ENCODE assay signal across 2 cellular contexts in the genomic region with DNA sequence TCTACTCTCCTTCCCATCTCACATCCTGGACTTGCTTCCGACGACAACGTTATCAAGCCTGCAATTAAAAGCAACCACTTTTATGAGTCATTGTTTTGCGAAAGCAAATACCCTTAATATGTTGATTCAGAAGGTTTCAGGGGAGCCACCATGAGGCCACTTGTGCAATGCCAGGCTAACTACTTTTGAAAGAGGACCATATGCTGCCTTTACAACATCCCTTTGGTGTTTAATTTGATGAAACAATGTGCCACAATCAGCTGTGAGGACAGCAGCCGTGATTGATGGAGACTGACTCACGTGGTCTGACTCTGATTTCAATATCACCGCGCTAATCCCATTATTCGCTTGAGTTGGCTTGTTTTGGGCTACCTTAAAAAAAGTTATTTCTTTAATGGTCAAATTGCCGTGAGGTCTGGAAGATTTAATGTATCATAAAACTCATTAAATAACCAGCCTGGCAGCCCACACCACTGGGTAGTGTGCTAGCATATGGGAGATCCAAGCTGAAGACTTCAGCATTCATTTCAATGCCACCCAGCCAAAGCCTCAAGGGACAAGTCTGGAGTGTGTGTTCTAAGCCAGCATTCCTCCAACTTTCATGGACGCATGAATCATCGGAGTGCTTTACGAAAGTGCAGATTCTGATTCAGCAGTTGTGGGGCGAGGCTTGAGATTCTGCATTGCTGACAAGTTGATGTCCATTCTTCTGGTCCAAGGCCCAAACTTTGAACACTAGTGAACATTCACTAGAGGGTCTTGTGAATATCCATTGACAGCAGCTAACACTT.
TF ChIP-seq lines count a peak whose summit lies in the region.

No MANE protein-coding gene starts in this region.

TF ChIP-seq in K562, 482 proteins besides CTCF, POLR2A, EP300 and RAD21 (continued from another document):
- TF ChIP-seq, protein P1, sequence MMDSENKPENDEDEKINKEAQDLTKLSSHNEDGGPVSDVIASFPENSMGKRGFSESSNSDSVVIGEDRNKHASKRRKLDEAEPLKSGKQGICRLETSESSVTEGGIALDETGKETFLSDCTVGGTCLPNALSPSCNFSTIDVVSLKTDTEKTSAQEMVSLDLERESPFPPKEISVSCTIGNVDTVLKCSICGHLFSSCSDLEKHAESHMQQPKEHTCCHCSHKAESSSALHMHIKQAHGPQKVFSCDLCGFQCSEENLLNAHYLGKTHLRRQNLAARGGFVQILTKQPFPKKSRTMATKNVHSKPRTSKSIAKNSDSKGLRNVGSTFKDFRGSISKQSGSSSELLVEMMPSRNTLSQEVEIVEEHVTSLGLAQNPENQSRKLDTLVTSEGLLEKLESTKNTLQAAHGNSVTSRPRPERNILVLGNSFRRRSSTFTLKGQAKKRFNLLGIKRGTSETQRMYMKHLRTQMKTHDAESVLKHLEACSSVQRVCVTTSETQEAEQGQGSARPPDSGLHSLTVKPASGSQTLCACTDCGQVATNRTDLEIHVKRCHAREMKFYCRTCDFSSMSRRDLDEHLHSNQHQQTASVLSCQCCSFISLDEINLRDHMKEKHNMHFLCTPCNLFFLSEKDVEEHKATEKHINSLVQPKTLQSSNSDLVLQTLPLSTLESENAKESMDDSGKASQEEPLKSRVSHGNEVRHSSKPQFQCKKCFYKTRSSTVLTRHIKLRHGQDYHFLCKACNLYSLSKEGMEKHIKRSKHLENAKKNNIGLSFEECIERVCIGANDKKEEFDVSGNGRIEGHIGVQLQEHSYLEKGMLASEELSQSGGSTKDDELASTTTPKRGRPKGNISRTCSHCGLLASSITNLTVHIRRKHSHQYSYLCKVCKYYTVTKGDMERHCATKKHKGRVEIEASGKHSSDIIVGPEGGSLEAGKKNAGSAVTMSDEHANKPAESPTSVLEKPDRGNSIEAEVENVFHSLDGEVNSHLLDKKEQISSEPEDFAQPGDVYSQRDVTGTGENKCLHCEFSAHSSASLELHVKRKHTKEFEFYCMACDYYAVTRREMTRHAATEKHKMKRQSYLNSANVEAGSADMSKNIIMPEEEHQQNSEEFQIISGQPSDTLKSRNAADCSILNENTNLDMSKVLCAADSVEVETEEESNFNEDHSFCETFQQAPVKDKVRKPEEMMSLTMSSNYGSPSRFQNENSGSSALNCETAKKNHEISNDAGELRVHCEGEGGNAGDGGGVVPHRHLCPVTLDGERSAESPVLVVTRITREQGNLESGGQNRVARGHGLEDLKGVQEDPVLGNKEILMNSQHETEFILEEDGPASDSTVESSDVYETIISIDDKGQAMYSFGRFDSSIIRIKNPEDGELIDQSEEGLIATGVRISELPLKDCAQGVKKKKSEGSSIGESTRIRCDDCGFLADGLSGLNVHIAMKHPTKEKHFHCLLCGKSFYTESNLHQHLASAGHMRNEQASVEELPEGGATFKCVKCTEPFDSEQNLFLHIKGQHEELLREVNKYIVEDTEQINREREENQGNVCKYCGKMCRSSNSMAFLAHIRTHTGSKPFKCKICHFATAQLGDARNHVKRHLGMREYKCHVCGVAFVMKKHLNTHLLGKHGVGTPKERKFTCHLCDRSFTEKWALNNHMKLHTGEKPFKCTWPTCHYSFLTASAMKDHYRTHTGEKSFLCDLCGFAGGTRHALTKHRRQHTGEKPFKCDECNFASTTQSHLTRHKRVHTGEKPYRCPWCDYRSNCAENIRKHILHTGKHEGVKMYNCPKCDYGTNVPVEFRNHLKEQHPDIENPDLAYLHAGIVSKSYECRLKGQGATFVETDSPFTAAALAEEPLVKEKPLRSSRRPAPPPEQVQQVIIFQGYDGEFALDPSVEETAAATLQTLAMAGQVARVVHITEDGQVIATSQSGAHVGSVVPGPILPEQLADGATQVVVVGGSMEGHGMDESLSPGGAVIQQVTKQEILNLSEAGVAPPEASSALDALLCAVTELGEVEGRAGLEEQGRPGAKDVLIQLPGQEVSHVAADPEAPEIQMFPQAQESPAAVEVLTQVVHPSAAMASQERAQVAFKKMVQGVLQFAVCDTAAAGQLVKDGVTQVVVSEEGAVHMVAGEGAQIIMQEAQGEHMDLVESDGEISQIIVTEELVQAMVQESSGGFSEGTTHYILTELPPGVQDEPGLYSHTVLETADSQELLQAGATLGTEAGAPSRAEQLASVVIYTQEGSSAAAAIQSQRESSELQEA (IDR thresholded peaks at IDR 0.05; ENCODE audit: low read depth), result no peak

TF ChIP-seq in GM23338, 12 proteins besides CTCF, POLR2A, EP300 and RAD21 (continued from another document):
- TF ChIP-seq, protein P2, sequence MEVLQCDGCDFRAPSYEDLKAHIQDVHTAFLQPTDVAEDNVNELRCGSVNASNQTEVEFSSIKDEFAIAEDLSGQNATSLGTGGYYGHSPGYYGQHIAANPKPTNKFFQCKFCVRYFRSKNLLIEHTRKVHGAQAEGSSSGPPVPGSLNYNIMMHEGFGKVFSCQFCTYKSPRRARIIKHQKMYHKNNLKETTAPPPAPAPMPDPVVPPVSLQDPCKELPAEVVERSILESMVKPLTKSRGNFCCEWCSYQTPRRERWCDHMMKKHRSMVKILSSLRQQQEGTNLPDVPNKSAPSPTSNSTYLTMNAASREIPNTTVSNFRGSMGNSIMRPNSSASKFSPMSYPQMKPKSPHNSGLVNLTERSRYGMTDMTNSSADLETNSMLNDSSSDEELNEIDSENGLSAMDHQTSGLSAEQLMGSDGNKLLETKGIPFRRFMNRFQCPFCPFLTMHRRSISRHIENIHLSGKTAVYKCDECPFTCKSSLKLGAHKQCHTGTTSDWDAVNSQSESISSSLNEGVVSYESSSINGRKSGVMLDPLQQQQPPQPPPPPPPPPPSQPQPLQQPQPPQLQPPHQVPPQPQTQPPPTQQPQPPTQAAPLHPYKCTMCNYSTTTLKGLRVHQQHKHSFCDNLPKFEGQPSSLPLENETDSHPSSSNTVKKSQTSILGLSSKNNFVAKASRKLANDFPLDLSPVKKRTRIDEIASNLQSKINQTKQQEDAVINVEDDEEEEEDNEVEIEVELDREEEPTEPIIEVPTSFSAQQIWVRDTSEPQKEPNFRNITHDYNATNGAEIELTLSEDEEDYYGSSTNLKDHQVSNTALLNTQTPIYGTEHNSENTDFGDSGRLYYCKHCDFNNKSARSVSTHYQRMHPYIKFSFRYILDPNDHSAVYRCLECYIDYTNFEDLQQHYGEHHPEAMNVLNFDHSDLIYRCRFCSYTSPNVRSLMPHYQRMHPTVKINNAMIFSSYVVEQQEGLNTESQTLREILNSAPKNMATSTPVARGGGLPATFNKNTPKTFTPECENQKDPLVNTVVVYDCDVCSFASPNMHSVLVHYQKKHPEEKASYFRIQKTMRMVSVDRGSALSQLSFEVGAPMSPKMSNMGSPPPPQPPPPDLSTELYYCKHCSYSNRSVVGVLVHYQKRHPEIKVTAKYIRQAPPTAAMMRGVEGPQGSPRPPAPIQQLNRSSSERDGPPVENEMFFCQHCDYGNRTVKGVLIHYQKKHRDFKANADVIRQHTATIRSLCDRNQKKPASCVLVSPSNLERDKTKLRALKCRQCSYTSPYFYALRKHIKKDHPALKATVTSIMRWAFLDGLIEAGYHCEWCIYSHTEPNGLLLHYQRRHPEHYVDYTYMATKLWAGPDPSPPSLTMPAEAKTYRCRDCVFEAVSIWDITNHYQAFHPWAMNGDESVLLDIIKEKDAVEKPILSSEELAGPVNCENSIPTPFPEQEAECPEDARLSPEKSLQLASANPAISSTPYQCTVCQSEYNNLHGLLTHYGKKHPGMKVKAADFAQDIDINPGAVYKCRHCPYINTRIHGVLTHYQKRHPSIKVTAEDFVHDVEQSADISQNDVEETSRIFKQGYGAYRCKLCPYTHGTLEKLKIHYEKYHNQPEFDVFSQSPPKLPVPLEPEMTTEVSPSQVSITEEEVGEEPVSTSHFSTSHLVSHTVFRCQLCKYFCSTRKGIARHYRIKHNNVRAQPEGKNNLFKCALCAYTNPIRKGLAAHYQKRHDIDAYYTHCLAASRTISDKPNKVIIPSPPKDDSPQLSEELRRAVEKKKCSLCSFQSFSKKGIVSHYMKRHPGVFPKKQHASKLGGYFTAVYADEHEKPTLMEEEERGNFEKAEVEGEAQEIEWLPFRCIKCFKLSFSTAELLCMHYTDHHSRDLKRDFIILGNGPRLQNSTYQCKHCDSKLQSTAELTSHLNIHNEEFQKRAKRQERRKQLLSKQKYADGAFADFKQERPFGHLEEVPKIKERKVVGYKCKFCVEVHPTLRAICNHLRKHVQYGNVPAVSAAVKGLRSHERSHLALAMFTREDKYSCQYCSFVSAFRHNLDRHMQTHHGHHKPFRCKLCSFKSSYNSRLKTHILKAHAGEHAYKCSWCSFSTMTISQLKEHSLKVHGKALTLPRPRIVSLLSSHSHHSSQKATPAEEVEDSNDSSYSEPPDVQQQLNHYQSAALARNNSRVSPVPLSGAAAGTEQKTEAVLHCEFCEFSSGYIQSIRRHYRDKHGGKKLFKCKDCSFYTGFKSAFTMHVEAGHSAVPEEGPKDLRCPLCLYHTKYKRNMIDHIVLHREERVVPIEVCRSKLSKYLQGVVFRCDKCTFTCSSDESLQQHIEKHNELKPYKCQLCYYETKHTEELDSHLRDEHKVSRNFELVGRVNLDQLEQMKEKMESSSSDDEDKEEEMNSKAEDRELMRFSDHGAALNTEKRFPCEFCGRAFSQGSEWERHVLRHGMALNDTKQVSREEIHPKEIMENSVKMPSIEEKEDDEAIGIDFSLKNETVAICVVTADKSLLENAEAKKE (CRISPR knock-in tag; IDR thresholded peaks at IDR 0.05), result no peak
- TF ChIP-seq ZNF331 (CRISPR knock-in tag; IDR thresholded peaks at IDR 0.05; ENCODE audit: low read depth) (no peak), JUNB (IDR thresholded peaks at IDR 0.05; ENCODE audit: unreplicated experiment) (no peak), STAT1 (IDR thresholded peaks at IDR 0.05; ENCODE audit: unreplicated experiment) (no peak), NANOG (IDR thresholded peaks at IDR 0.05; ENCODE audit: borderline replicate concordance) (no peak), ZNF114 (CRISPR knock-in tag; IDR thresholded peaks at IDR 0.05) (no peak), POLR2AphosphoS5 (IDR thresholded peaks at IDR 0.05; ENCODE audit: low read depth) (no peak), EZH2 (IDR thresholded peaks at IDR 0.05; ENCODE audit: low read depth, unreplicated experiment) (no peak)
- TF ChIP-seq, protein P3, sequence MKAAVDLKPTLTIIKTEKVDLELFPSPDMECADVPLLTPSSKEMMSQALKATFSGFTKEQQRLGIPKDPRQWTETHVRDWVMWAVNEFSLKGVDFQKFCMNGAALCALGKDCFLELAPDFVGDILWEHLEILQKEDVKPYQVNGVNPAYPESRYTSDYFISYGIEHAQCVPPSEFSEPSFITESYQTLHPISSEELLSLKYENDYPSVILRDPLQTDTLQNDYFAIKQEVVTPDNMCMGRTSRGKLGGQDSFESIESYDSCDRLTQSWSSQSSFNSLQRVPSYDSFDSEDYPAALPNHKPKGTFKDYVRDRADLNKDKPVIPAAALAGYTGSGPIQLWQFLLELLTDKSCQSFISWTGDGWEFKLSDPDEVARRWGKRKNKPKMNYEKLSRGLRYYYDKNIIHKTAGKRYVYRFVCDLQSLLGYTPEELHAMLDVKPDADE (IDR thresholded peaks at IDR 0.05), result no peak
- TF ChIP-seq, protein P4, sequence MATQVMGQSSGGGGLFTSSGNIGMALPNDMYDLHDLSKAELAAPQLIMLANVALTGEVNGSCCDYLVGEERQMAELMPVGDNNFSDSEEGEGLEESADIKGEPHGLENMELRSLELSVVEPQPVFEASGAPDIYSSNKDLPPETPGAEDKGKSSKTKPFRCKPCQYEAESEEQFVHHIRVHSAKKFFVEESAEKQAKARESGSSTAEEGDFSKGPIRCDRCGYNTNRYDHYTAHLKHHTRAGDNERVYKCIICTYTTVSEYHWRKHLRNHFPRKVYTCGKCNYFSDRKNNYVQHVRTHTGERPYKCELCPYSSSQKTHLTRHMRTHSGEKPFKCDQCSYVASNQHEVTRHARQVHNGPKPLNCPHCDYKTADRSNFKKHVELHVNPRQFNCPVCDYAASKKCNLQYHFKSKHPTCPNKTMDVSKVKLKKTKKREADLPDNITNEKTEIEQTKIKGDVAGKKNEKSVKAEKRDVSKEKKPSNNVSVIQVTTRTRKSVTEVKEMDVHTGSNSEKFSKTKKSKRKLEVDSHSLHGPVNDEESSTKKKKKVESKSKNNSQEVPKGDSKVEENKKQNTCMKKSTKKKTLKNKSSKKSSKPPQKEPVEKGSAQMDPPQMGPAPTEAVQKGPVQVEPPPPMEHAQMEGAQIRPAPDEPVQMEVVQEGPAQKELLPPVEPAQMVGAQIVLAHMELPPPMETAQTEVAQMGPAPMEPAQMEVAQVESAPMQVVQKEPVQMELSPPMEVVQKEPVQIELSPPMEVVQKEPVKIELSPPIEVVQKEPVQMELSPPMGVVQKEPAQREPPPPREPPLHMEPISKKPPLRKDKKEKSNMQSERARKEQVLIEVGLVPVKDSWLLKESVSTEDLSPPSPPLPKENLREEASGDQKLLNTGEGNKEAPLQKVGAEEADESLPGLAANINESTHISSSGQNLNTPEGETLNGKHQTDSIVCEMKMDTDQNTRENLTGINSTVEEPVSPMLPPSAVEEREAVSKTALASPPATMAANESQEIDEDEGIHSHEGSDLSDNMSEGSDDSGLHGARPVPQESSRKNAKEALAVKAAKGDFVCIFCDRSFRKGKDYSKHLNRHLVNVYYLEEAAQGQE (IDR thresholded peaks at IDR 0.05; ENCODE audit: unreplicated experiment), result no peak
